ENCODE assay signal across 8 cellular contexts in the genomic region with DNA sequence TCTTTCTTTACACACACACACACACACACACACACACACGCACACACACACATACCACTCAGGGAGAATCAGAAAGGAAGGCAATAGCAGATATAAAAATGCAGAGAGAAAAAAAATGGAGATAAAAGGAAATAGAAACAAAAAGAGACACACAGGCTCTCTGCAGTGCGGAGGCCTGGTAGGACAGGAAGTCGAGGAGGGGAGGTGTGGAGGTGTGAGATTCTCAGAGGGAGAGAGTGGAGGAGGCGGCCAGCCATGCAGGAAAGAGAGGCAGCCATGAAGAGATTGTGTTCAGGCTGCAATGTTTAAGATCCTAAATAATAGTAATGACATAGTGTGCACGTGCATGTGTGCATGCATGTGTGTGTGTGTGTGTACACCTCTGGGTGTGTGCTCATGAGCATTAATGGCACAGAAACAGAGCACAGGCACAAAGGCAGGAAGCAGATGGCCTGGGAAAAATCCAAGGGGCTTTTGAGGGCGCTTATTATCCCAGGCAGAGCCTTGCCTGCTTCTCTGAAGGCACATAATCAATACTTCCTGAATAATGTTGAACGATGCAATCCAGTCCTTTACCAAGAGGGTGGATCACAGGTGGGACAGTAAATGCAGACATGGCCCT.
A peak's percentile ranks its signal among the peaks of the same experiment; 100 is the strongest.
DNase-seq lines count a peak whose midpoint lies in the region; ATAC-seq lines count a peak whose summit lies in the region.

No MANE protein-coding gene starts in this region.

- peak; percentile 81 for ATAC-seq in GM18498 (IDR thresholded peaks at IDR 0.05; ENCODE audit: unreplicated experiment)
- peak; percentile 70 for ATAC-seq in HG02885 (IDR thresholded peaks at IDR 0.05; ENCODE audit: poor library complexity, unreplicated experiment)
- ATAC-seq in natural killer cell treated with Interleukin-12 subunit alpha and Interleukin-12 subunit beta and Interleukin-15 and Interleukin-18, amount 100 ng/mL, for 72 hours, result peak; percentile 91 to 93
- no peak for ATAC-seq in GM19397 (IDR thresholded peaks at IDR 0.05; ENCODE audit: unreplicated experiment)

- peak; percentile 21 for DNase-seq in activated naive CD4-positive, alpha-beta T cell treated with anti-CD3 and anti-CD28 coated beads, Interleukin-2, amount 50 U/mL, for 16 hours
- peak; percentile 64 for DNase-seq in natural killer cell treated with Interleukin-12 subunit alpha and Interleukin-12 subunit beta and Interleukin-15 and Interleukin-18, amount 100 ng/mL, for 72 hours (ENCODE audit: low spot score)
- DNase-seq in islet precursor cell, result no peak
- DNase-seq in NCI-H1694 treated with DMSO at 0.1 percent for 48 hours (lab: John Stamatoyannopoulos, UW), result no peak
- no peak for DNase-seq in globus pallidus (ENCODE audit: low spot score)

- H3K27me3 Mint-ChIP-seq in natural killer cell treated with Interleukin-12 subunit alpha and Interleukin-12 subunit beta and Interleukin-15 and Interleukin-18, amount 100 ng/mL, for 72 hours, result peaks cover 0 to 3% of the 10 kb centered on the region in 2 donors

- no peaks in the 10 kb centered on the region for H3K9me3 Mint-ChIP-seq in natural killer cell treated with Interleukin-12 subunit alpha and Interleukin-12 subunit beta and Interleukin-15 and Interleukin-18, amount 100 ng/mL, for 72 hours

- peaks cover 45 to 46% of the 10 kb centered on the region in 2 donors for H3K4me1 Mint-ChIP-seq in natural killer cell treated with Interleukin-12 subunit alpha and Interleukin-12 subunit beta and Interleukin-15 and Interleukin-18, amount 100 ng/mL, for 72 hours (ENCODE audit: low read depth in 2 of 2)

- no peaks in the 10 kb centered on the region for H3K36me3 Mint-ChIP-seq in natural killer cell treated with Interleukin-12 subunit alpha and Interleukin-12 subunit beta and Interleukin-15 and Interleukin-18, amount 100 ng/mL, for 72 hours

- peak overlapping the region; percentile 73 to 84 for H3K27ac Mint-ChIP-seq in natural killer cell treated with Interleukin-12 subunit alpha and Interleukin-12 subunit beta and Interleukin-15 and Interleukin-18, amount 100 ng/mL, for 72 hours

- peak overlapping the region; percentile 76 for H3K4me3 Mint-ChIP-seq in natural killer cell treated with Interleukin-12 subunit alpha and Interleukin-12 subunit beta and Interleukin-15 and Interleukin-18, amount 100 ng/mL, for 72 hours

Comparison
In these comparisons a context has a peak if more than half of its experiments do, and no peak if none do; other contexts are left out.
1. DNase-seq: peak in activated naive CD4-positive, alpha-beta T cell treated with anti-CD3 and anti-CD28 coated beads, Interleukin-2, amount 50 U/mL, for 16 hours (single experiment) and natural killer cell treated with Interleukin-12 subunit alpha and Interleukin-12 subunit beta and Interleukin-15 and Interleukin-18, amount 100 ng/mL, for 72 hours (single experiment); none in islet precursor cell (single experiment), NCI-H1694 treated with DMSO at 0.1 percent for 48 hours (single experiment) and globus pallidus (single experiment).